19 cellular contexts compared by ENCODE assay signal in genomic region chr18:22189431-22189830, GRCh38. TPM values are rescaled to one million over a fixed set of nuclear protein-coding genes. Genes with fewer than 3 reads are reported as not detected.
A peak's percentile ranks its signal among the peaks of the same experiment; 100 is the strongest.
DNase-seq lines count a peak whose midpoint lies in the region; ATAC-seq, FAIRE-seq and TF ChIP-seq lines count a peak whose summit lies in the region.
"Had no signal": no experiment of that assay in that cellular context is flagged by ENCODE, and none has a peak within 500 bp of the region (broad histone marks: within the 10 kb centered on the region; RNA-seq: fewer than 3 reads in every experiment).

No MANE protein-coding gene starts in this region.

- peaks cover 51% of the 10 kb centered on the region for H3K4me1 ChIP-seq in astrocyte (ENCODE audit: insufficient read depth, low read length)
- peaks cover 79% of the 10 kb centered on the region for H3K4me1 ChIP-seq in mucosa of stomach (ENCODE audit: control insufficient read depth, insufficient read depth, low read length)
- H3K4me1 ChIP-seq in upper lobe of left lung = peaks cover 38 to 60% (median 56%) of the 10 kb centered on the region in 4 donors
- peaks cover 11% of the 10 kb centered on the region for H3K4me1 ChIP-seq in mammary epithelial cell (ENCODE audit: insufficient read depth, low read length)

- no peak for TF ChIP-seq POLR2A in upper lobe of left lung (IDR thresholded peaks at IDR 0.05)
- TF ChIP-seq POLR2A in GM18505 (IDR thresholded peaks at IDR 0.05; ENCODE audit: borderline replicate concordance, extremely low read depth, insufficient read depth, insufficient read length) = no peak

- peak; percentile 71 for FAIRE-seq in astrocyte (lab: Jason Lieb, UNC)

- peaks cover 22% of the 10 kb centered on the region for H3K4me1 Mint-ChIP-seq in astrocyte (ENCODE audit: low read depth, unreplicated experiment)
- no peaks in the 10 kb centered on the region for H3K4me1 Mint-ChIP-seq in activated CD4-positive, alpha-beta T cell treated with anti-CD3 and anti-CD28 coated beads for 36 hours

- BruUV-seq in mammary epithelial cell (replicated peaks; lab: Mats Ljungman, UMichigan) = no TSS peak

- H3K4me3 Mint-ChIP-seq in astrocyte (ENCODE audit: unreplicated experiment) = no peak overlapping the region
- no peak overlapping the region for H3K4me3 Mint-ChIP-seq in activated CD4-positive, alpha-beta T cell treated with anti-CD3 and anti-CD28 coated beads for 36 hours
- H3K4me3 Mint-ChIP-seq: activated naive CD8-positive, alpha-beta T cell treated with anti-CD3 and anti-CD28 coated beads, Interleukin-2, amount 50 U/mL, for 24 hours; neural crest cell had no signal

- H3K9me3 Mint-ChIP-seq in astrocyte (ENCODE audit: unreplicated experiment) = no peaks in the 10 kb centered on the region
- no peaks in the 10 kb centered on the region for H3K9me3 Mint-ChIP-seq in activated CD4-positive, alpha-beta T cell treated with anti-CD3 and anti-CD28 coated beads for 36 hours (ENCODE audit: low read depth)
- H3K9me3 Mint-ChIP-seq: activated naive CD8-positive, alpha-beta T cell treated with anti-CD3 and anti-CD28 coated beads, Interleukin-2, amount 50 U/mL, for 24 hours; neural crest cell had no signal

- H3K4me3 ChIP-seq in astrocyte (ENCODE audit: insufficient read depth, low read depth, low read length) = no peak overlapping the region
- H3K4me3 ChIP-seq in fibroblast of pulmonary artery (replicated peaks; ENCODE audit: low read depth, low read length) = no peak overlapping the region
- H3K4me3 ChIP-seq in mucosa of stomach (ENCODE audit: low read length) = no peak overlapping the region
- no peak overlapping the region for H3K4me3 ChIP-seq in upper lobe of left lung
- H3K4me3 ChIP-seq in mammary epithelial cell (replicated peaks in 1 of 3; ENCODE audit: insufficient read depth in 1 of 3, low read depth in 2 of 3, low read length in 3 of 3) = no peak overlapping the region

- H3K4me2 ChIP-seq in astrocyte (ENCODE audit: low read length) (no peak overlapping the region), mammary epithelial cell (ENCODE audit: insufficient read depth, low read depth, low read length) (no peak overlapping the region)

- H3K9ac ChIP-seq in astrocyte (ENCODE audit: low read length) (peak overlapping the region; percentile 65), mucosa of stomach (ENCODE audit: low read length) (peak overlapping the region; percentile 53), mammary epithelial cell (ENCODE audit: insufficient read depth, low read length) (no peak overlapping the region)

- H3K9me3 ChIP-seq in astrocyte (ENCODE audit: insufficient read depth, low read depth, low read length) (no peaks in the 10 kb centered on the region), mucosa of stomach (ENCODE audit: control insufficient read depth, low read length) (no peaks in the 10 kb centered on the region), upper lobe of left lung (no peaks in the 10 kb centered on the region), mammary epithelial cell (replicated peaks; ENCODE audit: insufficient read depth, low read length) (no peaks in the 10 kb centered on the region)

- POLR2A ChIA-PET in activated CD4-positive, alpha-beta T cell treated with anti-CD3 and anti-CD28 coated beads for 36 hours (lab: Charles Lee) = no interaction called here

- in situ Hi-C loops in mammary epithelial cell (cut with MboI; ENCODE audit: low sequenced_read_pairs in 2 of 2) = loop anchor here in 1 of 2 donors (10.0 kb wide), 1 partner anchor 55 kb away; no protein-coding TSS in a partner anchor

- 53 to 63% methylated on average over 3 of the region's 3 CpGs for WGBS in upper lobe of left lung, 2 donors
- WGBS in mammary epithelial cell (ENCODE audit: low coverage, missing lambda C conversion rate) = 75% methylated on average over 3 of the region's 3 CpGs

- H3K79me2 ChIP-seq in astrocyte (ENCODE audit: insufficient read depth, low read length) = peaks cover 64% of the 10 kb centered on the region
- no peaks in the 10 kb centered on the region for H3K79me2 ChIP-seq in mammary epithelial cell (ENCODE audit: insufficient read depth, low read length)

- peaks cover 77% of the 10 kb centered on the region for H4K20me1 ChIP-seq in astrocyte (ENCODE audit: insufficient read depth, low read length)
- H4K20me1 ChIP-seq in mammary epithelial cell (ENCODE audit: insufficient read depth, low read length) = no peaks in the 10 kb centered on the region

- dilution Hi-C loops in mammary epithelial cell (cut with HindIII; ENCODE audit: low sequenced_read_pairs) = no loop called here

- H3K36me3 ChIP-seq in astrocyte (ENCODE audit: insufficient read depth, low read length) (peaks cover 34% of the 10 kb centered on the region), mucosa of stomach (ENCODE audit: control insufficient read depth, insufficient read depth, low read length) (peaks cover 19% of the 10 kb centered on the region), upper lobe of left lung (peaks cover 0 to 27% (median 10%) of the 10 kb centered on the region in 4 donors), mammary epithelial cell (ENCODE audit: insufficient read depth, low read length) (no peaks in the 10 kb centered on the region)

- no peak for TF ChIP-seq EP300 in upper lobe of left lung (IDR thresholded peaks at IDR 0.05)

- H3K27ac Mint-ChIP-seq in astrocyte (ENCODE audit: unreplicated experiment) = no peak overlapping the region
- no peak overlapping the region for H3K27ac Mint-ChIP-seq in activated CD4-positive, alpha-beta T cell treated with anti-CD3 and anti-CD28 coated beads for 36 hours
- H3K27ac Mint-ChIP-seq: activated naive CD8-positive, alpha-beta T cell treated with anti-CD3 and anti-CD28 coated beads, Interleukin-2, amount 50 U/mL, for 24 hours had no signal

- ATAC-seq in upper lobe of left lung (ENCODE audit: low FRiP score in 2 of 2) = no peak
- ATAC-seq in GM18505 (IDR thresholded peaks at IDR 0.05; ENCODE audit: unreplicated experiment) = no peak
- ATAC-seq in activated CD4-positive, alpha-beta T cell treated with anti-CD3 and anti-CD28 coated beads for 36 hours = no peak
- ATAC-seq: activated naive CD8-positive, alpha-beta T cell treated with anti-CD3 and anti-CD28 coated beads, Interleukin-2, amount 50 U/mL, for 24 hours; SK-N-SH treated with all-trans-retinoic acid at 6 μM for 48 hours had no signal

- H3K27ac ChIP-seq in astrocyte (ENCODE audit: low read depth, low read length) (peak overlapping the region; percentile 88), upper lobe of left lung (peak overlapping the region; percentile 64 to 73 (median 69)), mammary epithelial cell (ENCODE audit: insufficient read depth, low read depth, low read length) (no peak overlapping the region)

- no peak overlapping the region for H2AFZ ChIP-seq in astrocyte (ENCODE audit: low read depth, low read length)
- H2AFZ ChIP-seq in mammary epithelial cell (ENCODE audit: low read depth, low read length) = no peak overlapping the region

- TF ChIP-seq CTCF in astrocyte (IDR thresholded peaks at IDR 0.05; ENCODE audit: insufficient read depth, low read depth, low read length) (no peak), fibroblast of pulmonary artery (IDR thresholded peaks at IDR 0.05; ENCODE audit: low read length, missing control alignments) (no peak), upper lobe of left lung (IDR thresholded peaks at IDR 0.05) (no peak), mammary epithelial cell (conservative IDR thresholded peaks at IDR 0.05 in 1 of 2, IDR thresholded peaks at IDR 0.05 in 1 of 2; ENCODE audit: extremely low read depth in 1 of 2, insufficient read depth in 1 of 2, low read depth in 1 of 2, low read length in 2 of 2) (no peak)

- H3K27me3 ChIP-seq in astrocyte (ENCODE audit: insufficient read depth, low read length) (no peaks in the 10 kb centered on the region), mucosa of stomach (ENCODE audit: control insufficient read depth, insufficient read depth, low read length) (no peaks in the 10 kb centered on the region), upper lobe of left lung (no peaks in the 10 kb centered on the region), mammary epithelial cell (ENCODE audit: insufficient read depth, low read length) (no peaks in the 10 kb centered on the region)

- peaks cover 13% of the 10 kb centered on the region for H3K36me3 Mint-ChIP-seq in astrocyte (ENCODE audit: low read depth, unreplicated experiment)
- no peaks in the 10 kb centered on the region for H3K36me3 Mint-ChIP-seq in activated CD4-positive, alpha-beta T cell treated with anti-CD3 and anti-CD28 coated beads for 36 hours (ENCODE audit: low read depth)

- intact Hi-C loops in activated CD4-positive, alpha-beta T cell treated with anti-CD3 and anti-CD28 coated beads for 36 hours (cut with DNase I, micrococcal nuclease) = loop anchor here in 1 of 2 experiments (10.0 kb wide), 1 partner anchor 55 kb away; no protein-coding TSS in a partner anchor
- intact Hi-C loops in mammary epithelial cell (cut with micrococcal nuclease) = no loop called here

- DNase-seq in astrocyte (ENCODE audit: low read depth) (no peak), fibroblast of pulmonary artery (ENCODE audit: low read depth) (peak; percentile 72), upper lobe of left lung (no peak), mammary epithelial cell (no peak)
- no peak for DNase-seq in activated CD4-positive, alpha-beta T cell treated with anti-CD3 and anti-CD28 coated beads for 36 hours
- DNase-seq: activated CD4-positive, alpha-beta T cell treated with anti-CD3 and anti-CD28 coated beads for 1 hour; activated naive CD8-positive, alpha-beta T cell treated with anti-CD3 and anti-CD28 coated beads, Interleukin-2, amount 50 U/mL, for 24 hours; cerebellar nuclear complex; hippocampal formation; islet precursor cell; NCI-H187 treated with DMSO at 0.1 percent for 48 hours; NCI-H226; stimulated activated CD4-positive, alpha-beta T cell treated with anti-CD3 and anti-CD28 coated beads, Interleukin-12 subunit alpha, Interleukin-12 subunit beta, amount 100 ng/mL, for 4 hours; substantia nigra; T-helper 9 cell had no signal

- CTCF ChIA-PET in activated CD4-positive, alpha-beta T cell treated with anti-CD3 and anti-CD28 coated beads for 36 hours (lab: Charles Lee) = no interaction called here
- CTCF ChIA-PET in mammary epithelial cell (lab: Charles Lee; ENCODE audit: low non-redundant PET) = no interaction called here

- H3K27me3 Mint-ChIP-seq in astrocyte (ENCODE audit: low read depth, unreplicated experiment) = no peaks in the 10 kb centered on the region
- peaks cover 10% of the 10 kb centered on the region for H3K27me3 Mint-ChIP-seq in activated CD4-positive, alpha-beta T cell treated with anti-CD3 and anti-CD28 coated beads for 36 hours

RNA-seq across cellular contexts. Expression of gene GATA6, which starts 20.0 kb away (rescaled TPM):
- total RNA-seq in astrocyte (9.4 and 10.9 TPM in 2 replicates), upper lobe of left lung (10 to 100 TPM; 29.7 to 52.8 (median 41.4) TPM), mammary epithelial cell (1 to 10 TPM; 1.0 to 3.6 TPM)
- not detected for total RNA-seq in activated CD4-positive, alpha-beta T cell treated with anti-CD3 and anti-CD28 coated beads for 36 hours
- polyA plus RNA-seq in mammary epithelial cell = 0.62 TPM
- polyA minus RNA-seq in mammary epithelial cell = not detected
- total RNA-seq: neural crest cell had no signal
